ENCODE assay signal across 22 cellular contexts in the genomic region with DNA sequence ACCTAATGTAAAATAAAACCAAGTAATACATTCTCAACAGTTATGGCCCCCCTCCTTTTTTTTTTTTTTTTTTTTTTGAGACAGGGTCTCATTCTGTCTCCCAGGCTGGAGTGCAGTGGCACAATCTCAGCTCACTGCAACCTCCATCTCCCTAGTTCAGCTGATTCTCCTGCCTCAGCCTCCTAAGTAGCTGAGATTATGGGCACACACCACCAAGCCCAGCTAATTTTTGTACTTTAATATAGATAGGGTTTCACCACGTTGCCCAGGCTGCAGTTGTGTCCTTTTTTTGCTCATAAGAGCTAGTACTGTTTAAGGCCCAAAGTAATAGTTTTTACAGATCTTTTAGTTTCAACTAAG. TPM values are rescaled to one million over a fixed set of nuclear protein-coding genes. Genes with fewer than 3 reads are reported as not detected.
A peak's percentile ranks its signal among the peaks of the same experiment; 100 is the strongest.
DNase-seq lines count a peak whose midpoint lies in the region; ATAC-seq, FAIRE-seq and TF ChIP-seq lines count a peak whose summit lies in the region.
"Had no signal": no experiment of that assay in that cellular context is flagged by ENCODE, and none has a peak within 500 bp of the region (broad histone marks: within the 10 kb centered on the region; RNA-seq: fewer than 3 reads in every experiment).

No MANE protein-coding gene starts in this region.

- H3K79me2 ChIP-seq in HCT116 (ENCODE audit: insufficient read depth, low read length) (peaks cover 9% of the 10 kb centered on the region; the same call in 1 of the 2 replicates), K562 (ENCODE audit: control insufficient read depth, insufficient read depth, low read length) (no peaks in the 10 kb centered on the region)

- H3K27me3 ChIP-seq in HCT116 (ENCODE audit: insufficient read depth, low read length): no peaks in the 10 kb centered on the region
- no peaks in the 10 kb centered on the region for H3K27me3 ChIP-seq in K562 (ENCODE audit: control insufficient read depth in 2 of 2, insufficient read depth in 2 of 2, low read length in 2 of 2)
- no peaks in the 10 kb centered on the region for H3K27me3 ChIP-seq in psoas muscle (ENCODE audit: insufficient read depth in 3 of 3, low read length in 2 of 3)
- H3K27me3 ChIP-seq: tibial nerve had no signal

- H3K27ac ChIP-seq in HCT116 (ENCODE audit: low read depth, low read length): peak overlapping the region; percentile 66; the same call in 1 of the 2 replicates
- peak overlapping the region; percentile 62; the same call in 2 of the 3 replicates for H3K27ac ChIP-seq in K562 (ENCODE audit: extremely low read depth, low read depth, low read length)
- H3K27ac ChIP-seq in psoas muscle: peak overlapping the region; percentile 30
- H3K27ac ChIP-seq: HL-60, tibial nerve, VCaP had no signal

- peaks cover 19 to 24% of the 10 kb centered on the region in 2 experiments for H3K36me3 ChIP-seq in HCT116 (ENCODE audit: control insufficient read depth in 1 of 2, insufficient read depth in 2 of 2, low read length in 2 of 2)
- H3K36me3 ChIP-seq in K562 (ENCODE audit: control insufficient read depth, insufficient read depth, low read length): peaks cover 79% of the 10 kb centered on the region
- H3K36me3 ChIP-seq in psoas muscle (ENCODE audit: insufficient read depth in 1 of 2, low read depth in 1 of 2): peaks cover under 1 to 89% of the 10 kb centered on the region in 2 donors

- H2AFZ ChIP-seq in HCT116 (ENCODE audit: low read depth, low read length, poor library complexity, severe bottlenecking) (no peak overlapping the region), K562 (ENCODE audit: low read depth, low read length) (no peak overlapping the region)

- no peaks in the 10 kb centered on the region for H3K9me3 Mint-ChIP-seq in activated CD8-positive, alpha-beta T cell treated with anti-CD3 and anti-CD28 coated beads for 36 hours
- no peaks in the 10 kb centered on the region for H3K9me3 Mint-ChIP-seq in activated CD8-positive, alpha-beta T cell treated with anti-CD3 and anti-CD28 coated beads, Interleukin-2, amount 10 ng/mL, durations not matched to agents 7 days and 5 days (ENCODE audit: insufficient read depth)
- H3K9me3 Mint-ChIP-seq: activated T-helper 2 cell treated with anti-CD3 and anti-CD28 coated beads, Interferon-gamma antibody, Interleukin-2, Interleukin-4, amounts not matched to agents 10 μg/mL and 5 μg/mL and 100 μg/mL, durations not matched to agents 14 hours and 24 hours and 36 hours; CD4-positive, alpha-beta memory T cell; nephron progenitor cell had no signal

- TF ChIP-seq EP300 in K562 (IDR thresholded peaks at IDR 0.05; ENCODE audit: low read length): no peak

- intact Hi-C loops in activated CD8-positive, alpha-beta T cell treated with anti-CD3 and anti-CD28 coated beads for 36 hours (cut with micrococcal nuclease): no loop called here
- intact Hi-C loops in HCT116 (cut with micrococcal nuclease): loop anchor here (10.0 kb wide), 1 partner anchor 64 kb away; no protein-coding TSS in a partner anchor
- intact Hi-C loops in K562 (cut with micrococcal nuclease): no loop called here
- intact Hi-C loops in psoas muscle (cut with DNase I): no loop called here

- no peak for TF ChIP-seq RAD21 in HCT116 (IDR thresholded peaks at IDR 0.05; ENCODE audit: low read depth)
- no peak for TF ChIP-seq RAD21 in K562 (CRISPR knock-in tag; conservative IDR thresholded peaks at IDR 0.05 in 1 of 2, IDR thresholded peaks at IDR 0.05 in 1 of 2)

- peaks cover 28% of the 10 kb centered on the region for H3K36me3 Mint-ChIP-seq in activated CD8-positive, alpha-beta T cell treated with anti-CD3 and anti-CD28 coated beads for 36 hours (ENCODE audit: low read depth)
- H3K36me3 Mint-ChIP-seq in activated CD8-positive, alpha-beta T cell treated with anti-CD3 and anti-CD28 coated beads, Interleukin-2, amount 10 ng/mL, durations not matched to agents 7 days and 5 days (ENCODE audit: low read depth): peaks cover 23% of the 10 kb centered on the region

- no peak for FAIRE-seq in K562 (lab: Jason Lieb, UNC)

- POLR2A ChIA-PET in activated CD8-positive, alpha-beta T cell treated with anti-CD3 and anti-CD28 coated beads for 36 hours (lab: Charles Lee): interaction anchor here (1.4 kb wide), 1 partner anchor 10 kb away, joined by 3 read pairs; no protein-coding TSS in a partner anchor
- POLR2A ChIA-PET in activated CD8-positive, alpha-beta T cell treated with anti-CD3 and anti-CD28 coated beads, Interleukin-2, amount 10 ng/mL, durations not matched to agents 7 days and 5 days (lab: Charles Lee): no interaction called here
- POLR2A ChIA-PET in HCT116 (lab: Charles Lee): interaction anchor here (1.4 kb wide), 1 partner anchor 19 kb away, joined by 8 read pairs; the partner anchor contains the start of genes EARS2 and UBFD1
- POLR2A ChIA-PET in K562 (lab: Yijun Ruan, JAX): interaction anchor here (1.1 to 1.4 kb wide), 5 partner anchors 9 to 27 kb away, joined by 3 to 7 read pairs (median 6); partner anchors contain the start of genes EARS2 and UBFD1

- WGBS in K562 (ENCODE audit: insufficient coverage, low coverage, missing lambda C conversion rate): 40% methylated on average over 1 of the region's 1 CpG
- 79 to 91% (median 89%) methylated on average over 1 of the region's 1 CpG for WGBS in psoas muscle, 3 donors

- no peak for TF ChIP-seq CTCF in activated CD8-positive, alpha-beta T cell treated with anti-CD3 and anti-CD28 coated beads for 36 hours (IDR thresholded peaks at IDR 0.05)
- TF ChIP-seq CTCF in HCT116 (IDR thresholded peaks at IDR 0.05 in 2 of 3, conservative IDR thresholded peaks at IDR 0.05 in 1 of 3; ENCODE audit: borderline replicate concordance in 1 of 3, insufficient read depth in 1 of 3, low read depth in 2 of 3, low read length in 2 of 3) (no peak), K562 (IDR thresholded peaks at IDR 0.05 in 2 of 3, conservative IDR thresholded peaks at IDR 0.05 in 1 of 3; ENCODE audit: insufficient read depth in 2 of 3, low read depth in 1 of 3, low read length in 3 of 3) (no peak), psoas muscle (IDR thresholded peaks at IDR 0.05) (no peak)

- peak overlapping the region; percentile 33 for H3K9ac ChIP-seq in HCT116 (ENCODE audit: low read length)
- H3K9ac ChIP-seq in K562 (ENCODE audit: insufficient read depth in 1 of 2, low read depth in 2 of 2, low read length in 2 of 2): no peak overlapping the region

- no peaks in the 10 kb centered on the region for H3K9me3 ChIP-seq in HCT116 (ENCODE audit: control insufficient read depth in 1 of 2, insufficient read depth in 1 of 2, low read depth in 1 of 2, low read length in 2 of 2)
- H3K9me3 ChIP-seq in K562 (replicated peaks; ENCODE audit: control insufficient read depth, insufficient read depth, low read depth, low read length): no peaks in the 10 kb centered on the region
- H3K9me3 ChIP-seq in psoas muscle: no peaks in the 10 kb centered on the region
- H3K9me3 ChIP-seq: tibial nerve had no signal

- H4K20me1 ChIP-seq in HCT116 (ENCODE audit: insufficient read depth) (no peaks in the 10 kb centered on the region), K562 (replicated peaks; ENCODE audit: control insufficient read depth, insufficient read depth, low read length) (no peaks in the 10 kb centered on the region)

- TF ChIP-seq POLR2A in HCT116 (IDR thresholded peaks at IDR 0.05; ENCODE audit: borderline replicate concordance, extremely low read depth, insufficient read depth, insufficient read length) (no peak), K562 (conservative IDR thresholded peaks at IDR 0.05) (no peak)

- ATAC-seq in activated CD8-positive, alpha-beta T cell treated with anti-CD3 and anti-CD28 coated beads for 36 hours: no peak
- ATAC-seq in activated CD8-positive, alpha-beta T cell treated with anti-CD3 and anti-CD28 coated beads, Interleukin-2, amount 10 ng/mL, durations not matched to agents 7 days and 5 days: no peak
- ATAC-seq in HCT116 (peak; percentile 51), K562 (peak; percentile 62), psoas muscle (peak in 1 of 4 donors; percentile 7), HG02840 (IDR thresholded peaks at IDR 0.05; ENCODE audit: low FRiP score, unreplicated experiment) (no peak)
- ATAC-seq: Right ventricle myocardium inferior, T-helper 17 cell had no signal

- peak overlapping the region; percentile 60 for H3K27ac Mint-ChIP-seq in activated CD8-positive, alpha-beta T cell treated with anti-CD3 and anti-CD28 coated beads for 36 hours
- no peak overlapping the region for H3K27ac Mint-ChIP-seq in activated CD8-positive, alpha-beta T cell treated with anti-CD3 and anti-CD28 coated beads, Interleukin-2, amount 10 ng/mL, durations not matched to agents 7 days and 5 days
- H3K27ac Mint-ChIP-seq: activated T-helper 2 cell treated with anti-CD3 and anti-CD28 coated beads, Interferon-gamma antibody, Interleukin-2, Interleukin-4, amounts not matched to agents 10 μg/mL and 5 μg/mL and 100 μg/mL, durations not matched to agents 14 hours and 24 hours and 36 hours; nephron progenitor cell; T-helper 17 cell had no signal

- H3K27me3 Mint-ChIP-seq in activated CD8-positive, alpha-beta T cell treated with anti-CD3 and anti-CD28 coated beads for 36 hours: no peaks in the 10 kb centered on the region
- no peaks in the 10 kb centered on the region for H3K27me3 Mint-ChIP-seq in activated CD8-positive, alpha-beta T cell treated with anti-CD3 and anti-CD28 coated beads, Interleukin-2, amount 10 ng/mL, durations not matched to agents 7 days and 5 days (ENCODE audit: low read depth)
- H3K27me3 Mint-ChIP-seq: CD4-positive, alpha-beta memory T cell; T-helper 17 cell had no signal

- no peak overlapping the region for H3K4me3 Mint-ChIP-seq in activated CD8-positive, alpha-beta T cell treated with anti-CD3 and anti-CD28 coated beads for 36 hours
- no peak overlapping the region for H3K4me3 Mint-ChIP-seq in activated CD8-positive, alpha-beta T cell treated with anti-CD3 and anti-CD28 coated beads, Interleukin-2, amount 10 ng/mL, durations not matched to agents 7 days and 5 days
- H3K4me3 Mint-ChIP-seq: CD4-positive, alpha-beta memory T cell; nephron progenitor cell; T-helper 17 cell had no signal

- no peak for DNase-seq in activated CD8-positive, alpha-beta T cell treated with anti-CD3 and anti-CD28 coated beads for 36 hours
- DNase-seq in activated CD8-positive, alpha-beta T cell treated with anti-CD3 and anti-CD28 coated beads, Interleukin-2, amount 10 ng/mL, durations not matched to agents 7 days and 5 days: no peak
- DNase-seq in HCT116 (ENCODE audit: low read depth, low spot score) (no peak), K562 (ENCODE audit: extremely low read depth in 1 of 4, low spot score in 3 of 4) (no peak), psoas muscle (no peak), COLO668 (lab: John Stamatoyannopoulos, UW; ENCODE audit: unreplicated experiment) (no peak), C1 segment of cervical spinal cord (lab: John Stamatoyannopoulos, UW) (no peak)
- DNase-seq: activated CD8-positive, alpha-beta memory T cell treated with anti-CD3 and anti-CD28 coated beads for 24 hours; CD4-positive, alpha-beta memory T cell; GOT3; KG1; NCI-H1048; NCI-H2029 treated with DMSO at 0.1 percent for 48 hours; NCI-H446 treated with DMSO at 0.1 percent for 48 hours; nephron progenitor cell; T-helper 17 cell had no signal

- H3K4me2 ChIP-seq in HCT116 (ENCODE audit: low read length): peak overlapping the region; percentile 35
- H3K4me2 ChIP-seq in K562 (ENCODE audit: insufficient read depth, low read length): no peak overlapping the region

- H3K4me3 ChIP-seq in HCT116 (replicated peaks in 1 of 2; ENCODE audit: low read depth in 1 of 2, low read length in 2 of 2) (no peak overlapping the region), K562 (no peak overlapping the region), psoas muscle (no peak overlapping the region)
- H3K4me3 ChIP-seq: tibial nerve had no signal

- CTCF ChIA-PET in activated CD8-positive, alpha-beta T cell treated with anti-CD3 and anti-CD28 coated beads for 36 hours (lab: Charles Lee): interaction anchor here (1.1 to 2.1 kb wide), 4 partner anchors 10 to 104 kb away, joined by 3 to 5 read pairs (median 4); no protein-coding TSS in a partner anchor
- CTCF ChIA-PET in activated CD8-positive, alpha-beta T cell treated with anti-CD3 and anti-CD28 coated beads, Interleukin-2, amount 10 ng/mL, durations not matched to agents 7 days and 5 days (lab: Charles Lee): interaction anchor here (1.3 to 1.9 kb wide), 2 partner anchors 23 to 103 kb away, joined by 4 to 7 read pairs; no protein-coding TSS in a partner anchor
- CTCF ChIA-PET in HCT116 (lab: Charles Lee) (interaction anchor here (0.6 to 0.9 kb wide), 2 partner anchors 18 to 467 kb away, joined by 3 to 5 read pairs; partner anchors contain the start of genes EARS2 and UBFD1), K562 (lab: Yijun Ruan, JAX; ENCODE audit: low intra/inter-chr PET ratio) (no interaction called here)

- peaks cover 8% of the 10 kb centered on the region for H3K4me1 Mint-ChIP-seq in activated CD8-positive, alpha-beta T cell treated with anti-CD3 and anti-CD28 coated beads for 36 hours (ENCODE audit: low read depth)
- peaks cover 2% of the 10 kb centered on the region for H3K4me1 Mint-ChIP-seq in activated CD8-positive, alpha-beta T cell treated with anti-CD3 and anti-CD28 coated beads, Interleukin-2, amount 10 ng/mL, durations not matched to agents 7 days and 5 days (ENCODE audit: low read depth)
- H3K4me1 Mint-ChIP-seq: nephron progenitor cell, T-helper 17 cell had no signal

- peaks cover 3% of the 10 kb centered on the region for H3K9me1 ChIP-seq in K562 (ENCODE audit: control insufficient read depth, insufficient read depth, low read length)

- no peaks in the 10 kb centered on the region for H3K9me2 ChIP-seq in HCT116 (ENCODE audit: insufficient read depth)

- no TSS peak for BruUV-seq in HCT116 (replicated peaks; lab: Mats Ljungman, UMichigan)
- no TSS peak for BruUV-seq in K562 (replicated peaks; lab: Mats Ljungman, UMichigan)

- RAD21 ChIA-PET in HCT116 (lab: Charles Lee; ENCODE audit: low non-redundant PET in 1 of 2, low total read pairs in 2 of 2, uncharacterized antibody in 2 of 2, unreplicated experiment in 2 of 2): no interaction called here

- H3K4me1 ChIP-seq in HCT116 (ENCODE audit: control insufficient read depth in 1 of 2, insufficient read depth in 2 of 2, low read length in 2 of 2) (peaks cover 7 to 17% of the 10 kb centered on the region in 2 experiments), K562 (replicated peaks in 1 of 2; ENCODE audit: control insufficient read depth in 2 of 2, insufficient read depth in 2 of 2, low read length in 2 of 2) (peaks cover 4 to 9% of the 10 kb centered on the region in 2 experiments; a peak in 3 of 5 replicates), psoas muscle (no peaks in the 10 kb centered on the region)
- H3K4me1 ChIP-seq: tibial nerve had no signal

- in situ Hi-C loops in K562 (cut with MboI): no loop called here

RNA-seq across cellular contexts. Expression of gene EARS2, which starts 18.3 kb away (rescaled TPM):
- 10 to 100 TPM; 25.7 to 29.1 TPM for total RNA-seq in activated CD8-positive, alpha-beta T cell treated with anti-CD3 and anti-CD28 coated beads for 36 hours
- 10 to 100 TPM; 16.3 to 16.4 TPM for total RNA-seq in activated CD8-positive, alpha-beta T cell treated with anti-CD3 and anti-CD28 coated beads, Interleukin-2, amount 10 ng/mL, durations not matched to agents 7 days and 5 days
- total RNA-seq in HCT116 (2021; ENCODE audit: unreplicated experiment) (35.6 TPM), K562 (2014; rRNA removed) (31.3 and 40.7 TPM in 2 replicates), K562 (2014; rRNA removed; fragmentation: Illumina TruSeq; extraction: Trizol) (38.2 and 42.1 TPM in 2 replicates), K562 (2015; rRNA removed; fragmentation: Illumina TruSeq; extraction: Trizol) (39.9 and 41.7 TPM in 2 replicates), K562 (2021) (35.7 and 35.9 TPM in 2 replicates), psoas muscle (10 to 100 TPM; 19.0 to 28.3 (median 20.9) TPM)
- polyA plus RNA-seq in HCT116 (2012): 28.7 and 29.2 TPM in 2 replicates
- 61.3 and 143 TPM in 2 replicates for total RNA-seq in K562 (2011; cell fraction: chromatin; rRNA removed; ENCODE audit: low replicate concordance)
- 97.4 and 101 TPM in 2 replicates for total RNA-seq in K562 (2011; cell fraction: nucleolus; rRNA removed)
- 85.9 and 96.5 TPM in 2 replicates for total RNA-seq in K562 (2011; cell fraction: nucleoplasm; rRNA removed)
- polyA plus RNA-seq in K562 (2011; rRNA removed) (57.4 and 63.3 TPM in 2 replicates), K562 (2014; fragmentation: Illumina TruSeq; extraction: Trizol) (46.6 and 58.6 TPM in 2 replicates), K562 (2014; fragmentation: Nextera tagmentation; extraction: Ambion mirVana) (10 to 100 TPM; 17.6 to 20.4 TPM), K562 (2014; rRNA removed) (36.3 and 43.2 TPM in 2 replicates), psoas muscle (10 to 100 TPM; 12.1 to 22.5 (median 13.6) TPM)
- 80.9 and 118 TPM in 2 replicates for polyA plus RNA-seq in K562 (2011; cell fraction: cytosol; rRNA removed)
- 62.7 and 98.7 TPM in 2 replicates for polyA plus RNA-seq in K562 (2011; cell fraction: nucleus; rRNA removed)
- polyA plus RNA-seq in K562 (2012): 17.5 and 29.5 TPM in 2 replicates
- polyA minus RNA-seq in K562 (2011; rRNA and poly(A)+ RNA removed): 78.2 and 79.2 TPM in 2 replicates
- 41.2 and 58.2 TPM in 2 replicates for polyA minus RNA-seq in K562 (2011; cell fraction: cytosol; rRNA and poly(A)+ RNA removed)
- polyA minus RNA-seq in K562 (2011; cell fraction: nucleus; rRNA and poly(A)+ RNA removed): 39.6 and 57.3 TPM in 2 replicates

RNA-seq across cellular contexts. Expression of gene UBFD1, which starts 18.6 kb away (rescaled TPM):
- total RNA-seq in activated CD8-positive, alpha-beta T cell treated with anti-CD3 and anti-CD28 coated beads for 36 hours: 10 to 100 TPM; 51.8 to 54.1 TPM
- 10 to 100 TPM; 40.2 to 46.3 TPM for total RNA-seq in activated CD8-positive, alpha-beta T cell treated with anti-CD3 and anti-CD28 coated beads, Interleukin-2, amount 10 ng/mL, durations not matched to agents 7 days and 5 days
- 89.6 TPM for total RNA-seq in HCT116 (2021; ENCODE audit: unreplicated experiment)
- 25.8 and 33.7 TPM in 2 replicates for polyA plus RNA-seq in HCT116 (2012)
- 119 and 132 TPM in 2 replicates for total RNA-seq in K562 (2011; cell fraction: chromatin; rRNA removed; ENCODE audit: low replicate concordance)
- total RNA-seq in K562 (2011; cell fraction: nucleolus; rRNA removed): 81.9 and 104 TPM in 2 replicates
- total RNA-seq in K562 (2011; cell fraction: nucleoplasm; rRNA removed): 134 and 172 TPM in 2 replicates
- total RNA-seq in K562 (2014; rRNA removed): 66.2 and 91.7 TPM in 2 replicates
- total RNA-seq in K562 (2014; rRNA removed; fragmentation: Illumina TruSeq; extraction: Trizol): 31.0 and 34.6 TPM in 2 replicates
- total RNA-seq in K562 (2015; rRNA removed; fragmentation: Illumina TruSeq; extraction: Trizol): 25.5 and 26.3 TPM in 2 replicates
- total RNA-seq in K562 (2021): 65.6 and 68.1 TPM in 2 replicates
- 51.3 and 53.2 TPM in 2 replicates for polyA plus RNA-seq in K562 (2011; rRNA removed)
- 45.2 and 62.5 TPM in 2 replicates for polyA plus RNA-seq in K562 (2011; cell fraction: cytosol; rRNA removed)
- polyA plus RNA-seq in K562 (2011; cell fraction: nucleus; rRNA removed): 77.7 and 83.6 TPM in 2 replicates
- 29.3 and 42.1 TPM in 2 replicates for polyA plus RNA-seq in K562 (2012)
- polyA plus RNA-seq in K562 (2014; fragmentation: Illumina TruSeq; extraction: Trizol): 29.0 and 34.0 TPM in 2 replicates
- 10 to 100 TPM; 10.7 to 11.0 TPM for polyA plus RNA-seq in K562 (2014; fragmentation: Nextera tagmentation; extraction: Ambion mirVana)
- 47.9 and 58.8 TPM in 2 replicates for polyA plus RNA-seq in K562 (2014; rRNA removed)
- 44.9 and 47.1 TPM in 2 replicates for polyA minus RNA-seq in K562 (2011; rRNA and poly(A)+ RNA removed)
- polyA minus RNA-seq in K562 (2011; cell fraction: cytosol; rRNA and poly(A)+ RNA removed): 22.3 and 28.6 TPM in 2 replicates
- 43.6 and 61.6 TPM in 2 replicates for polyA minus RNA-seq in K562 (2011; cell fraction: nucleus; rRNA and poly(A)+ RNA removed)
- total RNA-seq in psoas muscle: 100 to 1,000 TPM; 108 to 147 (median 122) TPM
- polyA plus RNA-seq in psoas muscle: 100 to 1,000 TPM in 1 of 3 donors, 10 to 100 TPM in 2; 44.8 to 145 (median 48.1) TPM

RNA-seq across cellular contexts. Expression of gene GGA2, which starts 28.6 kb away (rescaled TPM):
- 10 to 100 TPM; 91.0 to 96.9 TPM for total RNA-seq in activated CD8-positive, alpha-beta T cell treated with anti-CD3 and anti-CD28 coated beads for 36 hours
- 100 to 1,000 TPM; 111 to 118 TPM for total RNA-seq in activated CD8-positive, alpha-beta T cell treated with anti-CD3 and anti-CD28 coated beads, Interleukin-2, amount 10 ng/mL, durations not matched to agents 7 days and 5 days
- total RNA-seq in HCT116 (2021; ENCODE audit: unreplicated experiment) (68.3 TPM), K562 (2014; rRNA removed) (53.3 and 66.3 TPM in 2 replicates), K562 (2014; rRNA removed; fragmentation: Illumina TruSeq; extraction: Trizol) (64.5 and 78.7 TPM in 2 replicates), K562 (2015; rRNA removed; fragmentation: Illumina TruSeq; extraction: Trizol) (53.6 and 63.0 TPM in 2 replicates), K562 (2021) (88.9 and 93.1 TPM in 2 replicates), psoas muscle (10 to 100 TPM; 43.1 to 62.9 (median 56.4) TPM)
- polyA plus RNA-seq in HCT116 (2012): 25.3 and 32.9 TPM in 2 replicates
- total RNA-seq in K562 (2011; cell fraction: chromatin; rRNA removed; ENCODE audit: low replicate concordance): 367 and 371 TPM in 2 replicates
- 182 and 192 TPM in 2 replicates for total RNA-seq in K562 (2011; cell fraction: nucleolus; rRNA removed)
- total RNA-seq in K562 (2011; cell fraction: nucleoplasm; rRNA removed): 271 and 359 TPM in 2 replicates
- polyA plus RNA-seq in K562 (2011; rRNA removed) (97.5 and 110 TPM in 2 replicates), K562 (2014; fragmentation: Illumina TruSeq; extraction: Trizol) (99.9 and 133 TPM in 2 replicates), K562 (2014; fragmentation: Nextera tagmentation; extraction: Ambion mirVana) (10 to 100 TPM; 11.9 to 15.7 TPM), K562 (2014; rRNA removed) (74.6 and 78.4 TPM in 2 replicates), psoas muscle (10 to 100 TPM; 18.9 to 49.3 (median 21.7) TPM)
- 43.4 and 61.3 TPM in 2 replicates for polyA plus RNA-seq in K562 (2011; cell fraction: cytosol; rRNA removed)
- polyA plus RNA-seq in K562 (2011; cell fraction: nucleus; rRNA removed): 220 and 244 TPM in 2 replicates
- polyA plus RNA-seq in K562 (2012): 54.5 and 77.0 TPM in 2 replicates
- 87.4 and 89.5 TPM in 2 replicates for polyA minus RNA-seq in K562 (2011; rRNA and poly(A)+ RNA removed)
- 36.8 and 46.2 TPM in 2 replicates for polyA minus RNA-seq in K562 (2011; cell fraction: cytosol; rRNA and poly(A)+ RNA removed)
- 56.7 and 77.6 TPM in 2 replicates for polyA minus RNA-seq in K562 (2011; cell fraction: nucleus; rRNA and poly(A)+ RNA removed)

RNA-seq across cellular contexts. Expression of gene NDUFAB1, which starts 57.2 kb away (rescaled TPM):
- total RNA-seq in activated CD8-positive, alpha-beta T cell treated with anti-CD3 and anti-CD28 coated beads for 36 hours: 100 to 1,000 TPM; 157 to 162 TPM
- total RNA-seq in activated CD8-positive, alpha-beta T cell treated with anti-CD3 and anti-CD28 coated beads, Interleukin-2, amount 10 ng/mL, durations not matched to agents 7 days and 5 days: 100 to 1,000 TPM; 100 to 105 TPM
- total RNA-seq in HCT116 (2021; ENCODE audit: unreplicated experiment) (169 TPM), K562 (2014; rRNA removed) (355 and 382 TPM in 2 replicates), K562 (2014; rRNA removed; fragmentation: Illumina TruSeq; extraction: Trizol) (234 and 245 TPM in 2 replicates), K562 (2015; rRNA removed; fragmentation: Illumina TruSeq; extraction: Trizol) (215 and 235 TPM in 2 replicates), K562 (2021) (238 and 260 TPM in 2 replicates), psoas muscle (100 to 1,000 TPM; 175 to 241 (median 210) TPM)
- polyA plus RNA-seq in HCT116 (2012): 87.5 and 158 TPM in 2 replicates
- 39.9 and 62.7 TPM in 2 replicates for total RNA-seq in K562 (2011; cell fraction: chromatin; rRNA removed; ENCODE audit: low replicate concordance)
- 38.2 and 39.7 TPM in 2 replicates for total RNA-seq in K562 (2011; cell fraction: nucleolus; rRNA removed)
- total RNA-seq in K562 (2011; cell fraction: nucleoplasm; rRNA removed): 52.5 and 65.8 TPM in 2 replicates
- polyA plus RNA-seq in K562 (2011; rRNA removed) (246 and 317 TPM in 2 replicates), K562 (2014; fragmentation: Illumina TruSeq; extraction: Trizol) (143 and 182 TPM in 2 replicates), K562 (2014; fragmentation: Nextera tagmentation; extraction: Ambion mirVana) (100 to 1,000 TPM; 123 to 240 TPM), K562 (2014; rRNA removed) (481 and 558 TPM in 2 replicates), psoas muscle (100 to 1,000 TPM; 304 to 441 (median 365) TPM)
- polyA plus RNA-seq in K562 (2011; cell fraction: cytosol; rRNA removed): 350 and 532 TPM in 2 replicates
- 78.8 and 89.0 TPM in 2 replicates for polyA plus RNA-seq in K562 (2011; cell fraction: nucleus; rRNA removed)
- polyA plus RNA-seq in K562 (2012): 168 and 302 TPM in 2 replicates
- 77.6 and 92.4 TPM in 2 replicates for polyA minus RNA-seq in K562 (2011; rRNA and poly(A)+ RNA removed)
- polyA minus RNA-seq in K562 (2011; cell fraction: cytosol; rRNA and poly(A)+ RNA removed): 86.8 and 89.9 TPM in 2 replicates
- 16.8 and 23.7 TPM in 2 replicates for polyA minus RNA-seq in K562 (2011; cell fraction: nucleus; rRNA and poly(A)+ RNA removed)

Comparison
In these comparisons a context has a peak if more than half of its experiments do, and no peak if none do; other contexts are left out.
1. ATAC-seq: peak in HCT116 (single experiment) and K562 (single experiment); none in activated CD8-positive, alpha-beta T cell treated with anti-CD3 and anti-CD28 coated beads for 36 hours (single experiment), activated CD8-positive, alpha-beta T cell treated with anti-CD3 and anti-CD28 coated beads, Interleukin-2, amount 10 ng/mL, durations not matched to agents 7 days and 5 days (single experiment) and HG02840 (single experiment).
2. Peak in every context shown above with its lines, with median percentiles within 50 percentile points of each other: H3K27ac ChIP-seq.